8 cellular contexts compared by ENCODE assay signal in genomic region chr11:114059278-114059983, GRCh38. TPM values are rescaled to one million over a fixed set of nuclear protein-coding genes. Genes with fewer than 3 reads are reported as not detected.
DNase-seq lines count a peak whose midpoint lies in the region; ATAC-seq and TF ChIP-seq lines count a peak whose summit lies in the region.

Gene ZBTB16, plus strand, starts transcription at chr11:114059711. Its CDS starts 3,590 bp downstream, at chr11:114063301.

- H3K36me3 ChIP-seq in esophagus squamous epithelium, result peaks cover 8 to 22% (median 10%) of the 10 kb centered on the region in 3 donors
- peaks cover 7 to 15% of the 10 kb centered on the region in 2 donors for H3K36me3 ChIP-seq in muscle layer of duodenum (ENCODE audit: control insufficient read depth in 1 of 2, insufficient read depth in 2 of 2, low read length in 2 of 2)

- peaks cover 0 to 70% (median 0%) of the 10 kb centered on the region in 4 donors for H3K27me3 ChIP-seq in esophagus squamous epithelium
- H3K27me3 ChIP-seq in muscle layer of duodenum (ENCODE audit: low read depth, low read length), result peaks cover 4% of the 10 kb centered on the region

- H3K9me3 ChIP-seq in esophagus squamous epithelium (no peaks in the 10 kb centered on the region), muscle layer of duodenum (ENCODE audit: control insufficient read depth in 1 of 2, low read length in 2 of 2) (no peaks in the 10 kb centered on the region)

- DNase-seq in GF-D8 (lab: John Stamatoyannopoulos, UW) (peak; percentile 94), NCI-H748 (lab: John Stamatoyannopoulos, UW; ENCODE audit: unreplicated experiment) (peak; percentile 77), esophagus squamous epithelium (lab: John Stamatoyannopoulos, UW) (no peak)
- peak; percentile 21 to 35 for DNase-seq in activated T-helper 1 cell treated with anti-CD3 and anti-CD28 coated beads, Interleukin-2, amount 50 U/mL, for 16 hours (ENCODE audit: low read depth in 1 of 2, low spot score in 1 of 2)

- intact Hi-C loops in esophagus squamous epithelium (cut with DNase I), result no loop called here

- peak in 3 of 4 donors; percentile 26 to 94 (median 85) for TF ChIP-seq POLR2A in esophagus squamous epithelium (IDR thresholded peaks at IDR 0.05)

- H3K4me1 ChIP-seq in esophagus squamous epithelium (peaks cover 9 to 73% (median 11%) of the 10 kb centered on the region in 3 donors), muscle layer of duodenum (ENCODE audit: control insufficient read depth in 1 of 2, insufficient read depth in 2 of 2, low read length in 2 of 2) (peaks cover 8 to 33% of the 10 kb centered on the region in 2 donors)

- H3K27ac ChIP-seq in esophagus squamous epithelium (peak within 1 kb of the TSS; percentile 89 to 97 (median 96)), muscle layer of duodenum (ENCODE audit: low read length) (peak within 1 kb of the TSS; percentile 82)

- H3K4me3 ChIP-seq in esophagus squamous epithelium, result peak within 1 kb of the TSS; percentile 68 to 96 (median 94)
- H3K4me3 ChIP-seq in muscle layer of duodenum (ENCODE audit: low read depth in 1 of 2, low read length in 2 of 2), result peak within 1 kb of the TSS; percentile 83 to 97

- ATAC-seq in HG03442 (IDR thresholded peaks at IDR 0.05; ENCODE audit: unreplicated experiment), result no peak
- no peak for ATAC-seq in HG03039 (IDR thresholded peaks at IDR 0.05; ENCODE audit: unreplicated experiment)

- TF ChIP-seq CTCF in esophagus squamous epithelium (IDR thresholded peaks at IDR 0.05), result peak in 4 of 6 experiments; percentile 4 to 32 (median 24)
- TF ChIP-seq CTCF in subcutaneous adipose tissue (IDR thresholded peaks at IDR 0.05; ENCODE audit: low read depth), result no peak

- 0 to 11% methylated on average over 3 to 13 of the region's 71 CpGs for WGBS in esophagus squamous epithelium, 2 donors

RNA-seq across cellular contexts. Expression of gene ZBTB16, which starts in this region (rescaled TPM):
- total RNA-seq in esophagus squamous epithelium (100 to 1,000 TPM in 1 of 4 donors, 10 to 100 TPM in 3; 10.4 to 137 (median 18.8) TPM), subcutaneous adipose tissue (100 to 1,000 TPM; 167 to 446 (median 261) TPM)
